ENCODE assay signal across 32 cellular contexts in the genomic region with DNA sequence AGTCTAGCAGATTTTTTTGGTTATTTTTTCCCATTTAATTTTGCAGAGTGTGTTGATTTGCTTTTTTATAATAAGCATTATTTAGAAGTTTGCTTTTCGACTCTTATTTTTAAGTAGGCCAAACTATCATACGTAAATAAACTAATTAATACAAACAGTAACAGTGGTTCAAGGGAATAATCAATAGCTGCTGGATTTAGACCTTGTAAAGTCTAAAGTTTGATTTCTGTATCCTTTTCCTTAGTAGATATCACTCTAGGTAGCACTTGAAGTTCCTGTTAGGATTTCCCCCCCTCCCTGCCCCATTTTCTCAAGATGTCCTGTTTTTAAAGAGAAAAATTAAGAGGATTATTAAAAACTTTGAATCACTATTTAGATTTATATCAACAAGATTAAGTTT.
A peak's percentile ranks its signal among the peaks of the same experiment; 100 is the strongest.
DNase-seq lines count a peak whose midpoint lies in the region; ATAC-seq, FAIRE-seq and TF ChIP-seq lines count a peak whose summit lies in the region.
"Had no signal": no experiment of that assay in that cellular context is flagged by ENCODE, and none has a peak within 500 bp of the region (broad histone marks: within the 10 kb centered on the region; RNA-seq: fewer than 3 reads in every experiment).

No MANE protein-coding gene starts in this region.

- H3K4me3 ChIP-seq in liver (ENCODE audit: low read depth in 1 of 3, low read length in 3 of 3) (no peak overlapping the region), HepG2 (replicated peaks in 1 of 3; ENCODE audit: insufficient read depth in 1 of 3, low read depth in 2 of 3, low read length in 3 of 3) (no peak overlapping the region), right lobe of liver (no peak overlapping the region), tibial nerve (no peak overlapping the region)
- H3K4me3 ChIP-seq: A549; BLaER1; BLaER1 treated with 17β-estradiol and CSF1 and Interleukin-3, amounts not matched to agents 10 nM and 100 nM had no signal

- TF ChIP-seq CTCF in liver (IDR thresholded peaks at IDR 0.05; ENCODE audit: low read depth, low read length, missing input control): no peak
- no peak for TF ChIP-seq CTCF in HepG2 (CRISPR knock-in tag; IDR thresholded peaks at IDR 0.05)
- no peak for TF ChIP-seq CTCF in right lobe of liver (IDR thresholded peaks at IDR 0.05)
- TF ChIP-seq CTCF in tibial nerve (IDR thresholded peaks at IDR 0.05): no peak

- H3K4me1 ChIP-seq in liver (ENCODE audit: control insufficient read depth in 4 of 4, insufficient read depth in 4 of 4, low read length in 3 of 4) (peaks cover 0 to 8% (median 4%) of the 10 kb centered on the region in 4 donors), HepG2 (ENCODE audit: insufficient read depth, low read length) (no peaks in the 10 kb centered on the region), right lobe of liver (peaks cover 0 to 11% (median 2%) of the 10 kb centered on the region in 4 donors), tibial nerve (peaks cover 0 to 8% (median 0%) of the 10 kb centered on the region in 4 donors)
- H3K4me1 ChIP-seq: A549, BE2C, Caco-2 had no signal

- H3K36me3 ChIP-seq in liver (ENCODE audit: control insufficient read depth in 4 of 4, insufficient read depth in 3 of 4, low read depth in 1 of 4, low read length in 3 of 4) (peaks cover 0 to 2% (median 0%) of the 10 kb centered on the region in 4 donors), HepG2 (replicated peaks in 1 of 2; ENCODE audit: control insufficient read depth in 1 of 2, insufficient read depth in 2 of 2, low read length in 2 of 2) (no peaks in the 10 kb centered on the region), right lobe of liver (no peaks in the 10 kb centered on the region), tibial nerve (no peaks in the 10 kb centered on the region)
- H3K36me3 ChIP-seq: BE2C had no signal

- FAIRE-seq in HepG2 (lab: Jason Lieb, UNC): no peak
- FAIRE-seq: A549, D721Med had no signal

- no peak for DNase-seq in HepG2 (ENCODE audit: low spot score)
- no peak for DNase-seq in left lobe of liver (ENCODE audit: low spot score)
- DNase-seq in right lobe of liver: no peak
- no peak for DNase-seq in tibial nerve (ENCODE audit: low spot score in 2 of 2)
- no peak for DNase-seq in AG08396 (ENCODE audit: low spot score)
- DNase-seq: 8988T; ACHN; AML-193; BE2C; C1 segment of cervical spinal cord; Caco-2; Calu3; CD4-positive, alpha-beta memory T cell; CD4-positive, alpha-beta T cell; CD4-positive, CD25-positive, alpha-beta regulatory T cell; CD8-positive, alpha-beta memory T cell; CD8-positive, alpha-beta T cell; COR-L47; DMS 273 treated with DMSO at 0.1 percent for 48 hours; DMS153; DMS53; DMS79; DMS79 treated with DMSO at 0.1 percent for 48 hours; DND-41; EL had no signal

- TF ChIP-seq POLR2A in HepG2 (IDR thresholded peaks at IDR 0.05; ENCODE audit: insufficient read depth in 1 of 2, low read depth in 2 of 2, low read length in 2 of 2) (no peak), right lobe of liver (IDR thresholded peaks at IDR 0.05) (no peak), tibial nerve (IDR thresholded peaks at IDR 0.05) (no peak)

- H3K27me3 ChIP-seq in liver (ENCODE audit: control insufficient read depth in 4 of 4, insufficient read depth in 4 of 4, low read length in 3 of 4) (no peaks in the 10 kb centered on the region), HepG2 (ENCODE audit: control insufficient read depth in 1 of 2, insufficient read depth in 2 of 2, low read length in 2 of 2) (no peaks in the 10 kb centered on the region), right lobe of liver (no peaks in the 10 kb centered on the region), tibial nerve (no peaks in the 10 kb centered on the region)
- H3K27me3 ChIP-seq: BE2C; BLaER1; BLaER1 treated with 17β-estradiol and CSF1 and Interleukin-3, amounts not matched to agents 10 nM and 100 nM had no signal

- no peak for TF ChIP-seq RAD21 in liver (IDR thresholded peaks at IDR 0.05)
- TF ChIP-seq RAD21 in HepG2 (CRISPR knock-in tag; IDR thresholded peaks at IDR 0.05): no peak

- H3K79me2 ChIP-seq in HepG2 (ENCODE audit: insufficient read depth, low read length): no peaks in the 10 kb centered on the region

- intact Hi-C loops in HepG2 (cut with micrococcal nuclease; ENCODE audit: unreplicated experiment) (no loop called here), right lobe of liver (cut with DNase I) (no loop called here)

- in situ Hi-C loops in HepG2 (cut with HindIII; ENCODE audit: extremely low pct_ligation_motif_present, low pct_unique_long_range_greater_than_20kb): no loop called here

- H3K9me3 ChIP-seq in liver (ENCODE audit: control insufficient read depth in 4 of 4, low read length in 3 of 4) (no peaks in the 10 kb centered on the region), HepG2 (ENCODE audit: low read length) (no peaks in the 10 kb centered on the region), right lobe of liver (no peaks in the 10 kb centered on the region), tibial nerve (peaks cover 0 to 4% (median 0%) of the 10 kb centered on the region in 4 donors)
- H3K9me3 ChIP-seq: A549, BE2C, Caco-2 had no signal

- H3K9ac ChIP-seq in liver (ENCODE audit: low read depth in 1 of 2, low read length in 2 of 2) (no peak overlapping the region), HepG2 (ENCODE audit: insufficient read depth, low read depth, low read length) (no peak overlapping the region)
- H3K9ac ChIP-seq: BLaER1; BLaER1 treated with 17β-estradiol and CSF1 and Interleukin-3, amounts not matched to agents 10 nM and 100 nM had no signal

- BruUV-seq in HepG2 (replicated peaks; lab: Mats Ljungman, UMichigan): no TSS peak

- ATAC-seq in HepG2: no peak
- ATAC-seq in left lobe of liver: peak; percentile 26
- peak; percentile 33 to 60 (median 49) for ATAC-seq in right lobe of liver
- ATAC-seq: A549; CD8-positive, alpha-beta T cell had no signal

- CTCF ChIA-PET in HepG2 (lab: Yijun Ruan, JAX; ENCODE audit: low intra/inter-chr PET ratio, low total read pairs): no interaction called here

- no peak for TF ChIP-seq EP300 in HepG2 (IDR thresholded peaks at IDR 0.05; ENCODE audit: low read depth in 2 of 2, low read length in 2 of 2)
- TF ChIP-seq EP300 in HepG2 (CRISPR knock-in tag; IDR thresholded peaks at IDR 0.05; ENCODE audit: borderline replicate concordance): no peak
- TF ChIP-seq EP300 in tibial nerve (IDR thresholded peaks at IDR 0.05): no peak

- 51% methylated on average over 2 of the region's 2 CpGs for WGBS in liver
- 98% methylated on average over 2 of the region's 2 CpGs for WGBS in HepG2 (ENCODE audit: low lambda C conversion rate)
- WGBS in right lobe of liver (ENCODE audit: insufficient coverage, low coverage, low lambda C conversion rate, missing lambda C conversion rate): 38% methylated on average over 2 of the region's 2 CpGs
- WGBS in tibial nerve, 2 donors: 98 to 99% methylated on average over 2 of the region's 2 CpGs

- H2AFZ ChIP-seq in HepG2 (ENCODE audit: low read length): no peak overlapping the region

- H3K27ac ChIP-seq in liver (ENCODE audit: low read depth in 1 of 2, low read length in 2 of 2) (no peak overlapping the region), HepG2 (ENCODE audit: extremely low read length, insufficient read depth, low read length) (no peak overlapping the region), right lobe of liver (no peak overlapping the region), tibial nerve (no peak overlapping the region)
- H3K27ac ChIP-seq: 22Rv1; A549; BLaER1; BLaER1 treated with 17β-estradiol and CSF1 and Interleukin-3, amounts not matched to agents 10 nM and 100 nM; C4-2B had no signal

- POLR2A ChIA-PET in HepG2 (lab: Yijun Ruan, JAX): no interaction called here

- no peak overlapping the region for H3K4me2 ChIP-seq in HepG2 (ENCODE audit: low read depth, low read length)
- H3K4me2 ChIP-seq: A549; BLaER1; BLaER1 treated with 17β-estradiol and CSF1 and Interleukin-3, amounts not matched to agents 10 nM and 100 nM had no signal

- no peaks in the 10 kb centered on the region; the same call in 1 of the 2 replicates for H4K20me1 ChIP-seq in HepG2 (ENCODE audit: insufficient read depth, low read length)
- H4K20me1 ChIP-seq: BLaER1 had no signal

TF ChIP-seq in liver, 16 proteins besides CTCF, POLR2A, EP300 and RAD21:
- peak; percentile 17 to 72 for TF ChIP-seq HNF4A (conservative IDR thresholded peaks at IDR 0.05)
- peak; percentile 20 for TF ChIP-seq SP1 (IDR thresholded peaks at IDR 0.05)
- TF ChIP-seq EGR1 (IDR thresholded peaks at IDR 0.05; ENCODE audit: low read depth in 2 of 2): no peak

TF ChIP-seq in HepG2, 621 proteins besides CTCF, POLR2A, EP300 and RAD21:
- no peak for TF ChIP-seq KLF9 (CRISPR knock-in tag; IDR thresholded peaks at IDR 0.05; ENCODE audit: low read depth)
- TF ChIP-seq CEBPB (IDR thresholded peaks at IDR 0.05; ENCODE audit: borderline replicate concordance, low read depth, low read length): no peak
- TF ChIP-seq KAT2B (IDR thresholded peaks at IDR 0.05; ENCODE audit: borderline replicate concordance, low read depth, low read length): no peak
- TF ChIP-seq KDM6A (CRISPR knock-in tag; IDR thresholded peaks at IDR 0.05; ENCODE audit: low read depth): no peak
- no peak for TF ChIP-seq NR2F2 (IDR thresholded peaks at IDR 0.05; ENCODE audit: borderline replicate concordance, low read depth)
- no peak for TF ChIP-seq HDAC1 (CRISPR knock-in tag; IDR thresholded peaks at IDR 0.05)
- TF ChIP-seq ZKSCAN8 (CRISPR knock-in tag; IDR thresholded peaks at IDR 0.05; ENCODE audit: borderline replicate concordance): no peak
- TF ChIP-seq NFYC (CRISPR knock-in tag; IDR thresholded peaks at IDR 0.05): no peak
- TF ChIP-seq ZSCAN22 (CRISPR knock-in tag; IDR thresholded peaks at IDR 0.05): no peak
- TF ChIP-seq, protein P1, sequence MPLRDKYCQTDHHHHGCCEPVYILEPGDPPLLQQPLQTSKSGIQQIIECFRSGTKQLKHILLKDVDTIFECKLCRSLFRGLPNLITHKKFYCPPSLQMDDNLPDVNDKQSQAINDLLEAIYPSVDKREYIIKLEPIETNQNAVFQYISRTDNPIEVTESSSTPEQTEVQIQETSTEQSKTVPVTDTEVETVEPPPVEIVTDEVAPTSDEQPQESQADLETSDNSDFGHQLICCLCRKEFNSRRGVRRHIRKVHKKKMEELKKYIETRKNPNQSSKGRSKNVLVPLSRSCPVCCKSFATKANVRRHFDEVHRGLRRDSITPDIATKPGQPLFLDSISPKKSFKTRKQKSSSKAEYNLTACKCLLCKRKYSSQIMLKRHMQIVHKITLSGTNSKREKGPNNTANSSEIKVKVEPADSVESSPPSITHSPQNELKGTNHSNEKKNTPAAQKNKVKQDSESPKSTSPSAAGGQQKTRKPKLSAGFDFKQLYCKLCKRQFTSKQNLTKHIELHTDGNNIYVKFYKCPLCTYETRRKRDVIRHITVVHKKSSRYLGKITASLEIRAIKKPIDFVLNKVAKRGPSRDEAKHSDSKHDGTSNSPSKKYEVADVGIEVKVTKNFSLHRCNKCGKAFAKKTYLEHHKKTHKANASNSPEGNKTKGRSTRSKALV (CRISPR knock-in tag; IDR thresholded peaks at IDR 0.05): no peak
- TF ChIP-seq ARNT (IDR thresholded peaks at IDR 0.05): no peak
- no peak for TF ChIP-seq DNMT1 (CRISPR knock-in tag; IDR thresholded peaks at IDR 0.05)
